In the genomic region with DNA sequence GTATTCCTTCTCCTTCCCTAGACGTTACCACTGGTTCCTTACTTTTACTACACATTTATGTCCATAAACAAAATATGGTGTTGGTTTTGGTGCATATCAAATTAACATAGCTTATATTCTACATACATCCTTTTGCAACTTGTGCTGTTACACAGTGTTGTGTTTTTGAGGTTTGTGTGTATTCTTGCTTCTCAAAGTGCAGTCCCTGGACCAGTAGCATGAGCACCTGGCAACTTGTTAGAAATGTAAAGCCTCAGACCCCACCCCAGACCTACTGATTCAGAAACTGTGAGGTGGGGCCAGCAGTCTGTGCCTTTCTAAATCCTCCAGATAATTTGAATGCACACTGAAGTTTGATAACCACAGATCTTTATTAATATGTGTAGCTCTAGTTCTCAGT, we compare ENCODE assay signal across 21 cellular contexts.
"Had no signal": no experiment of that assay in that cellular context is flagged by ENCODE, and none has a peak within 500 bp of the region (broad histone marks: within the 10 kb centered on the region; RNA-seq: fewer than 3 reads in every experiment).

No MANE protein-coding gene starts in this region.

- H3K36me3 ChIP-seq: breast epithelium, heart right ventricle, uterus had no signal

- H3K9me3 Mint-ChIP-seq: activated naive CD4-positive, alpha-beta T cell treated with anti-CD3 and anti-CD28 coated beads, Interleukin-2, amount 50 U/mL, for 24 hours; activated T-helper 2 cell treated with anti-CD3 and anti-CD28 coated beads, Interferon-gamma antibody, Interleukin-2, Interleukin-4, amounts not matched to agents 10 μg/mL and 5 μg/mL and 100 μg/mL, durations not matched to agents 14 hours and 24 hours and 36 hours had no signal

- H3K9me3 ChIP-seq: testis had no signal

- H3K27me3 ChIP-seq: breast epithelium, heart right ventricle, testis, uterus had no signal

- DNase-seq: activated CD4-positive, alpha-beta T cell treated with anti-CD3 and anti-CD28 coated beads for 1 hour; activated CD4-positive, alpha-beta T cell treated with anti-CD3 and anti-CD28 coated beads, Interleukin-2, amount 50 U/mL, for 1 hour; activated CD8-positive, alpha-beta memory T cell treated with anti-CD3 and anti-CD28 coated beads, Interleukin-2, amount 10 ng/mL, durations not matched to agents 7 days and 5 days; activated CD8-positive, alpha-beta T cell treated with anti-CD3 and anti-CD28 coated beads for 36 hours; activated T-cell treated with anti-CD3 and anti-CD28 coated beads, Interleukin-2, amount 50 U/mL, for 48 hours; central memory CD4-positive, alpha-beta T cell; foreskin fibroblast; heart right ventricle; midbrain; naive thymus-derived CD8-positive, alpha-beta T cell; posterior cingulate gyrus; right cardiac atrium; stimulated activated CD4-positive, alpha-beta T cell treated with anti-CD3 and anti-CD28 coated beads, Interleukin-2, amount 100 ng/mL, for 48 hours; stimulated activated naive CD8-positive, alpha-beta T cell treated with anti-CD3 and anti-CD28 coated beads, Interleukin-15, Interleukin-2, amounts not matched to agents 100 U/mL and 50 U/mL, for 24 hours; testis; trophoblast cell; uterus had no signal

- H3K4me1 ChIP-seq: breast epithelium, heart right ventricle, testis, uterus had no signal

- H3K27ac ChIP-seq: breast epithelium, heart right ventricle, testis, uterus had no signal

- H3K27me3 Mint-ChIP-seq: activated CD8-positive, alpha-beta memory T cell treated with anti-CD3 and anti-CD28 coated beads, Interleukin-2, amount 10 ng/mL, durations not matched to agents 7 days and 5 days; activated CD8-positive, alpha-beta T cell treated with anti-CD3 and anti-CD28 coated beads for 36 hours; activated naive CD4-positive, alpha-beta T cell treated with anti-CD3 and anti-CD28 coated beads, Interleukin-2, amount 50 U/mL, for 24 hours; naive thymus-derived CD8-positive, alpha-beta T cell had no signal

- H3K4me3 Mint-ChIP-seq: activated CD8-positive, alpha-beta memory T cell treated with anti-CD3 and anti-CD28 coated beads, Interleukin-2, amount 10 ng/mL, durations not matched to agents 7 days and 5 days; activated CD8-positive, alpha-beta T cell treated with anti-CD3 and anti-CD28 coated beads for 36 hours; activated naive CD4-positive, alpha-beta T cell treated with anti-CD3 and anti-CD28 coated beads, Interleukin-2, amount 50 U/mL, for 24 hours; naive thymus-derived CD8-positive, alpha-beta T cell had no signal

- ATAC-seq: activated CD8-positive, alpha-beta memory T cell treated with anti-CD3 and anti-CD28 coated beads, Interleukin-2, amount 10 ng/mL, durations not matched to agents 7 days and 5 days; activated CD8-positive, alpha-beta T cell treated with anti-CD3 and anti-CD28 coated beads for 36 hours; esophagus mucosa; heart right ventricle; naive thymus-derived CD8-positive, alpha-beta T cell; right cardiac atrium; stimulated activated naive CD8-positive, alpha-beta T cell treated with anti-CD3 and anti-CD28 coated beads, Interleukin-15, Interleukin-2, amounts not matched to agents 100 U/mL and 50 U/mL, for 24 hours had no signal

- H3K4me1 Mint-ChIP-seq: activated CD8-positive, alpha-beta memory T cell treated with anti-CD3 and anti-CD28 coated beads, Interleukin-2, amount 10 ng/mL, durations not matched to agents 7 days and 5 days had no signal

- H3K4me3 ChIP-seq: breast epithelium, heart right ventricle, testis, uterus had no signal

- H3K27ac Mint-ChIP-seq: activated CD8-positive, alpha-beta memory T cell treated with anti-CD3 and anti-CD28 coated beads, Interleukin-2, amount 10 ng/mL, durations not matched to agents 7 days and 5 days; activated CD8-positive, alpha-beta T cell treated with anti-CD3 and anti-CD28 coated beads for 36 hours; activated T-helper 2 cell treated with anti-CD3 and anti-CD28 coated beads, Interferon-gamma antibody, Interleukin-2, Interleukin-4, amounts not matched to agents 10 μg/mL and 5 μg/mL and 100 μg/mL, durations not matched to agents 14 hours and 24 hours and 36 hours had no signal
